ENCODE assay signal across 1 cellular context in the genomic region with DNA sequence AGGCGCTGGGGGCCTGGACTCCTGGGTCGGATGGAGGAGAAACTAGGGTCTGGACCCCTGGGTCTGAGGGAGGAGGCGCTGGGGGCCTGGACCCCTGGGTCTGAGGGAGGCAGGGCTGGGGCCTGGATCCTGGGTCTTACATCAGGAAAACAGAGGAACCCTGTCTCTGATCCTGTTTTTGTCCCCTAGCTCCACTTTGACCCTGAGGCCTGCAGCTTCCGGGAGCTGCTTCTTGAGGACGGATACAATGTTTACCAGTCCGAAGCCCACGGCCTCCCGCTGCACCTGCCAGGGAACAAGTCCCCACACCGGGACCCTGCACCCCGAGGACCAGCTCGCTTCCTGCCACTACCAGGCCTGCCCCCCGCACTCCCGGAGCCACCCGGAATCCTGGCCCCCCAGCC.
TF ChIP-seq lines count a peak whose summit lies in the region.

No MANE protein-coding gene starts in this region.

TF ChIP-seq in HepG2, 621 proteins besides CTCF, POLR2A, EP300 and RAD21 (continues in another document):
- TF ChIP-seq MEF2D (CRISPR knock-in tag; IDR thresholded peaks at IDR 0.05) = no peak
- TF ChIP-seq ZNF317 (CRISPR knock-in tag; IDR thresholded peaks at IDR 0.05) = 0 out of 2 replicates have a peak, but pooled peaks have one; percentile 49
- no peak for TF ChIP-seq AGO1 (IDR thresholded peaks at IDR 0.05; ENCODE audit: low read depth, low read length, poor library complexity, severe bottlenecking)
- TF ChIP-seq, protein P1, sequence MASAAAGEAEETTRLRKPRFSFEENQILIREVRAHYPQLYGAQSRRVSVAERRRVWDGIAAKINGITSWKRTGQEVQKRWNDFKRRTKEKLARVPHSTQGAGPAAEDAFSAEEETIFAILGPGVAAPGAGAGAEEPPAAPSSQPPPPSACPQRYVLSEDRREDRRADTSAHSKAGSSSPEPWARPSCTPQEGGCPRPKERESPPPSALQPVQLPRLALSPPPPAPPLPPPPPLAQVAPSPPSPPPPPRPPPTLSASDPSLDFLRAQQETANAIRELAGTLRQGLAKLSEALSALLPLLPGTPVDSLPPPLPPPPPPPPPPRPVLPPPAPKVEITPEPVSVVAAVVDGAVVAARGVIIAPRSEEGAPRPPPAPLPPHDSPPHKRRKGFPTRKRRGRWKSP (CRISPR knock-in tag; IDR thresholded peaks at IDR 0.05) = no peak
- peak; percentile 18; the same call in 1 of the 2 replicates for TF ChIP-seq SOX5 (CRISPR knock-in tag; IDR thresholded peaks at IDR 0.05; ENCODE audit: borderline replicate concordance)
- no peak for TF ChIP-seq SATB2 (CRISPR knock-in tag; IDR thresholded peaks at IDR 0.05)
- TF ChIP-seq IRX3 (CRISPR knock-in tag; IDR thresholded peaks at IDR 0.05; ENCODE audit: borderline replicate concordance, low read depth) = no peak
- TF ChIP-seq, protein P2, sequence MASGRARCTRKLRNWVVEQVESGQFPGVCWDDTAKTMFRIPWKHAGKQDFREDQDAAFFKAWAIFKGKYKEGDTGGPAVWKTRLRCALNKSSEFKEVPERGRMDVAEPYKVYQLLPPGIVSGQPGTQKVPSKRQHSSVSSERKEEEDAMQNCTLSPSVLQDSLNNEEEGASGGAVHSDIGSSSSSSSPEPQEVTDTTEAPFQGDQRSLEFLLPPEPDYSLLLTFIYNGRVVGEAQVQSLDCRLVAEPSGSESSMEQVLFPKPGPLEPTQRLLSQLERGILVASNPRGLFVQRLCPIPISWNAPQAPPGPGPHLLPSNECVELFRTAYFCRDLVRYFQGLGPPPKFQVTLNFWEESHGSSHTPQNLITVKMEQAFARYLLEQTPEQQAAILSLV (CRISPR knock-in tag; IDR thresholded peaks at IDR 0.05; ENCODE audit: borderline replicate concordance) = no peak
- TF ChIP-seq, protein P3, sequence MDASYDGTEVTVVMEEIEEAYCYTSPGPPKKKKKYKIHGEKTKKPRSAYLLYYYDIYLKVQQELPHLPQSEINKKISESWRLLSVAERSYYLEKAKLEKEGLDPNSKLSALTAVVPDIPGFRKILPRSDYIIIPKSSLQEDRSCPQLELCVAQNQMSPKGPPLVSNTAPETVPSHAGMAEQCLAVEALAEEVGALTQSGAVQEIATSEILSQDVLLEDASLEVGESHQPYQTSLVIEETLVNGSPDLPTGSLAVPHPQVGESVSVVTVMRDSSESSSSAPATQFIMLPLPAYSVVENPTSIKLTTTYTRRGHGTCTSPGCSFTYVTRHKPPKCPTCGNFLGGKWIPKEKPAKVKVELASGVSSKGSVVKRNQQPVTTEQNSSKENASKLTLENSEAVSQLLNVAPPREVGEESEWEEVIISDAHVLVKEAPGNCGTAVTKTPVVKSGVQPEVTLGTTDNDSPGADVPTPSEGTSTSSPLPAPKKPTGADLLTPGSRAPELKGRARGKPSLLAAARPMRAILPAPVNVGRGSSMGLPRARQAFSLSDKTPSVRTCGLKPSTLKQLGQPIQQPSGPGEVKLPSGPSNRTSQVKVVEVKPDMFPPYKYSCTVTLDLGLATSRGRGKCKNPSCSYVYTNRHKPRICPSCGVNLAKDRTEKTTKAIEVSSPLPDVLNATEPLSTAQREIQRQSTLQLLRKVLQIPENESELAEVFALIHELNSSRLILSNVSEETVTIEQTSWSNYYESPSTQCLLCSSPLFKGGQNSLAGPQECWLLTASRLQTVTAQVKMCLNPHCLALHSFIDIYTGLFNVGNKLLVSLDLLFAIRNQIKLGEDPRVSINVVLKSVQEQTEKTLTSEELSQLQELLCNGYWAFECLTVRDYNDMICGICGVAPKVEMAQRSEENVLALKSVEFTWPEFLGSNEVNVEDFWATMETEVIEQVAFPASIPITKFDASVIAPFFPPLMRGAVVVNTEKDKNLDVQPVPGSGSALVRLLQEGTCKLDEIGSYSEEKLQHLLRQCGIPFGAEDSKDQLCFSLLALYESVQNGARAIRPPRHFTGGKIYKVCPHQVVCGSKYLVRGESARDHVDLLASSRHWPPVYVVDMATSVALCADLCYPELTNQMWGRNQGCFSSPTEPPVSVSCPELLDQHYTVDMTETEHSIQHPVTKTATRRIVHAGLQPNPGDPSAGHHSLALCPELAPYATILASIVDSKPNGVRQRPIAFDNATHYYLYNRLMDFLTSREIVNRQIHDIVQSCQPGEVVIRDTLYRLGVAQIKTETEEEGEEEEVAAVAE (CRISPR knock-in tag; IDR thresholded peaks at IDR 0.05; ENCODE audit: borderline replicate concordance) = no peak
- no peak for TF ChIP-seq ZNF547 (CRISPR knock-in tag; IDR thresholded peaks at IDR 0.05)
- no peak for TF ChIP-seq NFIB (CRISPR knock-in tag; IDR thresholded peaks at IDR 0.05; ENCODE audit: borderline replicate concordance)
- TF ChIP-seq ISX (CRISPR knock-in tag; conservative IDR thresholded peaks at IDR 0.05) = no peak
- TF ChIP-seq ZSCAN29 (CRISPR knock-in tag; conservative IDR thresholded peaks at IDR 0.05) = no peak
- peak; percentile 62; the same call in 1 of the 2 replicates for TF ChIP-seq ZNF768 (CRISPR knock-in tag; IDR thresholded peaks at IDR 0.05)
- TF ChIP-seq, protein P4, sequence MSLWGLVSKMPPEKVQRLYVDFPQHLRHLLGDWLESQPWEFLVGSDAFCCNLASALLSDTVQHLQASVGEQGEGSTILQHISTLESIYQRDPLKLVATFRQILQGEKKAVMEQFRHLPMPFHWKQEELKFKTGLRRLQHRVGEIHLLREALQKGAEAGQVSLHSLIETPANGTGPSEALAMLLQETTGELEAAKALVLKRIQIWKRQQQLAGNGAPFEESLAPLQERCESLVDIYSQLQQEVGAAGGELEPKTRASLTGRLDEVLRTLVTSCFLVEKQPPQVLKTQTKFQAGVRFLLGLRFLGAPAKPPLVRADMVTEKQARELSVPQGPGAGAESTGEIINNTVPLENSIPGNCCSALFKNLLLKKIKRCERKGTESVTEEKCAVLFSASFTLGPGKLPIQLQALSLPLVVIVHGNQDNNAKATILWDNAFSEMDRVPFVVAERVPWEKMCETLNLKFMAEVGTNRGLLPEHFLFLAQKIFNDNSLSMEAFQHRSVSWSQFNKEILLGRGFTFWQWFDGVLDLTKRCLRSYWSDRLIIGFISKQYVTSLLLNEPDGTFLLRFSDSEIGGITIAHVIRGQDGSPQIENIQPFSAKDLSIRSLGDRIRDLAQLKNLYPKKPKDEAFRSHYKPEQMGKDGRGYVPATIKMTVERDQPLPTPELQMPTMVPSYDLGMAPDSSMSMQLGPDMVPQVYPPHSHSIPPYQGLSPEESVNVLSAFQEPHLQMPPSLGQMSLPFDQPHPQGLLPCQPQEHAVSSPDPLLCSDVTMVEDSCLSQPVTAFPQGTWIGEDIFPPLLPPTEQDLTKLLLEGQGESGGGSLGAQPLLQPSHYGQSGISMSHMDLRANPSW (CRISPR knock-in tag; IDR thresholded peaks at IDR 0.05; ENCODE audit: borderline replicate concordance) = no peak
- no peak for TF ChIP-seq NR2F2 (IDR thresholded peaks at IDR 0.05; ENCODE audit: borderline replicate concordance, low read depth)
- TF ChIP-seq, protein P5, sequence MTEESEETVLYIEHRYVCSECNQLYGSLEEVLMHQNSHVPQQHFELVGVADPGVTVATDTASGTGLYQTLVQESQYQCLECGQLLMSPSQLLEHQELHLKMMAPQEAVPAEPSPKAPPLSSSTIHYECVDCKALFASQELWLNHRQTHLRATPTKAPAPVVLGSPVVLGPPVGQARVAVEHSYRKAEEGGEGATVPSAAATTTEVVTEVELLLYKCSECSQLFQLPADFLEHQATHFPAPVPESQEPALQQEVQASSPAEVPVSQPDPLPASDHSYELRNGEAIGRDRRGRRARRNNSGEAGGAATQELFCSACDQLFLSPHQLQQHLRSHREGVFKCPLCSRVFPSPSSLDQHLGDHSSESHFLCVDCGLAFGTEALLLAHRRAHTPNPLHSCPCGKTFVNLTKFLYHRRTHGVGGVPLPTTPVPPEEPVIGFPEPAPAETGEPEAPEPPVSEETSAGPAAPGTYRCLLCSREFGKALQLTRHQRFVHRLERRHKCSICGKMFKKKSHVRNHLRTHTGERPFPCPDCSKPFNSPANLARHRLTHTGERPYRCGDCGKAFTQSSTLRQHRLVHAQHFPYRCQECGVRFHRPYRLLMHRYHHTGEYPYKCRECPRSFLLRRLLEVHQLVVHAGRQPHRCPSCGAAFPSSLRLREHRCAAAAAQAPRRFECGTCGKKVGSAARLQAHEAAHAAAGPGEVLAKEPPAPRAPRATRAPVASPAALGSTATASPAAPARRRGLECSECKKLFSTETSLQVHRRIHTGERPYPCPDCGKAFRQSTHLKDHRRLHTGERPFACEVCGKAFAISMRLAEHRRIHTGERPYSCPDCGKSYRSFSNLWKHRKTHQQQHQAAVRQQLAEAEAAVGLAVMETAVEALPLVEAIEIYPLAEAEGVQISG (CRISPR knock-in tag; IDR thresholded peaks at IDR 0.05) = 0 out of 2 replicates have a peak, but pooled peaks have one; percentile 29
- peak; percentile 63 for TF ChIP-seq THAP11 (CRISPR knock-in tag; IDR thresholded peaks at IDR 0.05)
- TF ChIP-seq SIX1 (CRISPR knock-in tag; IDR thresholded peaks at IDR 0.05; ENCODE audit: borderline replicate concordance) = no peak
- no peak for TF ChIP-seq ZBTB20 (CRISPR knock-in tag; IDR thresholded peaks at IDR 0.05; ENCODE audit: borderline replicate concordance, low read depth)
- TF ChIP-seq YY1 (IDR thresholded peaks at IDR 0.05; ENCODE audit: insufficient read depth, insufficient replicate concordance, low read depth, low read length) = no peak
- no peak for TF ChIP-seq ZNF331 (CRISPR knock-in tag; IDR thresholded peaks at IDR 0.05)
- TF ChIP-seq ZNF30 (CRISPR knock-in tag; IDR thresholded peaks at IDR 0.05) = no peak
- TF ChIP-seq ZNF44 (CRISPR knock-in tag; IDR thresholded peaks at IDR 0.05) = no peak
- TF ChIP-seq SP5 (CRISPR knock-in tag; IDR thresholded peaks at IDR 0.05; ENCODE audit: borderline replicate concordance, low read depth) = no peak
- TF ChIP-seq, protein P6, sequence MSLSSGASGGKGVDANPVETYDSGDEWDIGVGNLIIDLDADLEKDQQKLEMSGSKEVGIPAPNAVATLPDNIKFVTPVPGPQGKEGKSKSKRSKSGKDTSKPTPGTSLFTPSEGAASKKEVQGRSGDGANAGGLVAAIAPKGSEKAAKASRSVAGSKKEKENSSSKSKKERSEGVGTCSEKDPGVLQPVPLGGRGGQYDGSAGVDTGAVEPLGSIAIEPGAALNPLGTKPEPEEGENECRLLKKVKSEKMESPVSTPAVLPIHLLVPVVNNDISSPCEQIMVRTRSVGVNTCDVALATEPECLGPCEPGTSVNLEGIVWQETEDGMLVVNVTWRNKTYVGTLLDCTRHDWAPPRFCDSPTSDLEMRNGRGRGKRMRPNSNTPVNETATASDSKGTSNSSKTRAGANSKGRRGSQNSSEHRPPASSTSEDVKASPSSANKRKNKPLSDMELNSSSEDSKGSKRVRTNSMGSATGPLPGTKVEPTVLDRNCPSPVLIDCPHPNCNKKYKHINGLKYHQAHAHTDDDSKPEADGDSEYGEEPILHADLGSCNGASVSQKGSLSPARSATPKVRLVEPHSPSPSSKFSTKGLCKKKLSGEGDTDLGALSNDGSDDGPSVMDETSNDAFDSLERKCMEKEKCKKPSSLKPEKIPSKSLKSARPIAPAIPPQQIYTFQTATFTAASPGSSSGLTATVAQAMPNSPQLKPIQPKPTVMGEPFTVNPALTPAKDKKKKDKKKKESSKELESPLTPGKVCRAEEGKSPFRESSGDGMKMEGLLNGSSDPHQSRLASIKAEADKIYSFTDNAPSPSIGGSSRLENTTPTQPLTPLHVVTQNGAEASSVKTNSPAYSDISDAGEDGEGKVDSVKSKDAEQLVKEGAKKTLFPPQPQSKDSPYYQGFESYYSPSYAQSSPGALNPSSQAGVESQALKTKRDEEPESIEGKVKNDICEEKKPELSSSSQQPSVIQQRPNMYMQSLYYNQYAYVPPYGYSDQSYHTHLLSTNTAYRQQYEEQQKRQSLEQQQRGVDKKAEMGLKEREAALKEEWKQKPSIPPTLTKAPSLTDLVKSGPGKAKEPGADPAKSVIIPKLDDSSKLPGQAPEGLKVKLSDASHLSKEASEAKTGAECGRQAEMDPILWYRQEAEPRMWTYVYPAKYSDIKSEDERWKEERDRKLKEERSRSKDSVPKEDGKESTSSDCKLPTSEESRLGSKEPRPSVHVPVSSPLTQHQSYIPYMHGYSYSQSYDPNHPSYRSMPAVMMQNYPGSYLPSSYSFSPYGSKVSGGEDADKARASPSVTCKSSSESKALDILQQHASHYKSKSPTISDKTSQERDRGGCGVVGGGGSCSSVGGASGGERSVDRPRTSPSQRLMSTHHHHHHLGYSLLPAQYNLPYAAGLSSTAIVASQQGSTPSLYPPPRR (CRISPR knock-in tag; IDR thresholded peaks at IDR 0.05; ENCODE audit: borderline replicate concordance) = 0 out of 2 replicates have a peak, but pooled peaks have one; percentile 38
- TF ChIP-seq, protein P7, sequence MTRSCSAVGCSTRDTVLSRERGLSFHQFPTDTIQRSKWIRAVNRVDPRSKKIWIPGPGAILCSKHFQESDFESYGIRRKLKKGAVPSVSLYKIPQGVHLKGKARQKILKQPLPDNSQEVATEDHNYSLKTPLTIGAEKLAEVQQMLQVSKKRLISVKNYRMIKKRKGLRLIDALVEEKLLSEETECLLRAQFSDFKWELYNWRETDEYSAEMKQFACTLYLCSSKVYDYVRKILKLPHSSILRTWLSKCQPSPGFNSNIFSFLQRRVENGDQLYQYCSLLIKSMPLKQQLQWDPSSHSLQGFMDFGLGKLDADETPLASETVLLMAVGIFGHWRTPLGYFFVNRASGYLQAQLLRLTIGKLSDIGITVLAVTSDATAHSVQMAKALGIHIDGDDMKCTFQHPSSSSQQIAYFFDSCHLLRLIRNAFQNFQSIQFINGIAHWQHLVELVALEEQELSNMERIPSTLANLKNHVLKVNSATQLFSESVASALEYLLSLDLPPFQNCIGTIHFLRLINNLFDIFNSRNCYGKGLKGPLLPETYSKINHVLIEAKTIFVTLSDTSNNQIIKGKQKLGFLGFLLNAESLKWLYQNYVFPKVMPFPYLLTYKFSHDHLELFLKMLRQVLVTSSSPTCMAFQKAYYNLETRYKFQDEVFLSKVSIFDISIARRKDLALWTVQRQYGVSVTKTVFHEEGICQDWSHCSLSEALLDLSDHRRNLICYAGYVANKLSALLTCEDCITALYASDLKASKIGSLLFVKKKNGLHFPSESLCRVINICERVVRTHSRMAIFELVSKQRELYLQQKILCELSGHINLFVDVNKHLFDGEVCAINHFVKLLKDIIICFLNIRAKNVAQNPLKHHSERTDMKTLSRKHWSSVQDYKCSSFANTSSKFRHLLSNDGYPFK (CRISPR knock-in tag; IDR thresholded peaks at IDR 0.05; ENCODE audit: borderline replicate concordance) = no peak
- TF ChIP-seq, protein P8, sequence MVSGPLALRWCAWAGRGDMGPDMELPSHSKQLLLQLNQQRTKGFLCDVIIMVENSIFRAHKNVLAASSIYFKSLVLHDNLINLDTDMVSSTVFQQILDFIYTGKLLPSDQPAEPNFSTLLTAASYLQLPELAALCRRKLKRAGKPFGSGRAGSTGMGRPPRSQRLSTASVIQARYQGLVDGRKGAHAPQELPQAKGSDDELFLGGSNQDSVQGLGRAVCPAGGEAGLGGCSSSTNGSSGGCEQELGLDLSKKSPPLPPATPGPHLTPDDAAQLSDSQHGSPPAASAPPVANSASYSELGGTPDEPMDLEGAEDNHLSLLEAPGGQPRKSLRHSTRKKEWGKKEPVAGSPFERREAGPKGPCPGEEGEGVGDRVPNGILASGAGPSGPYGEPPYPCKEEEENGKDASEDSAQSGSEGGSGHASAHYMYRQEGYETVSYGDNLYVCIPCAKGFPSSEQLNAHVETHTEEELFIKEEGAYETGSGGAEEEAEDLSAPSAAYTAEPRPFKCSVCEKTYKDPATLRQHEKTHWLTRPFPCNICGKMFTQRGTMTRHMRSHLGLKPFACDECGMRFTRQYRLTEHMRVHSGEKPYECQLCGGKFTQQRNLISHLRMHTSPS (CRISPR knock-in tag; IDR thresholded peaks at IDR 0.05; ENCODE audit: low read depth) = no peak
- TF ChIP-seq SOX6 (IDR thresholded peaks at IDR 0.05) = no peak
- peak; percentile 50 for TF ChIP-seq SOX6 (CRISPR knock-in tag; IDR thresholded peaks at IDR 0.05)
- TF ChIP-seq NFKB2 (CRISPR knock-in tag; IDR thresholded peaks at IDR 0.05; ENCODE audit: borderline replicate concordance) = no peak
- no peak for TF ChIP-seq ZNF598 (CRISPR knock-in tag; IDR thresholded peaks at IDR 0.05; ENCODE audit: borderline replicate concordance)
- no peak for TF ChIP-seq ZNF564 (CRISPR knock-in tag; IDR thresholded peaks at IDR 0.05)
- TF ChIP-seq PRMT3 (CRISPR knock-in tag; IDR thresholded peaks at IDR 0.05; ENCODE audit: borderline replicate concordance, low read depth) = no peak
- TF ChIP-seq ZNF205 (CRISPR knock-in tag; IDR thresholded peaks at IDR 0.05) = no peak
